ENCODE assay signal across 8 cellular contexts in genomic region chr12:570949-571794, GRCh38.
DNase-seq lines count a peak whose midpoint lies in the region; ATAC-seq and TF ChIP-seq lines count a peak whose summit lies in the region.

No MANE protein-coding gene starts in this region.

- intact Hi-C loops in stomach (cut with DNase I; ENCODE audit: low total_unique reads), result loop anchor here (10.0 kb wide), 2 partner anchors 64 to 244 kb away; no protein-coding TSS in a partner anchor

- ATAC-seq in GM18505 (IDR thresholded peaks at IDR 0.05; ENCODE audit: unreplicated experiment), result no peak

- H3K4me3 ChIP-seq in astrocyte of the spinal cord (ENCODE audit: low read depth, low read length) (peak overlapping the region; percentile 58), stomach (peak overlapping the region; percentile 58 to 77 (median 65))

- 24 to 51% (median 28%) methylated on average over 17 to 21 of the region's 21 CpGs for WGBS in stomach, 5 donors

- in situ Hi-C loops in astrocyte of the spinal cord (cut with HindIII; ENCODE audit: low sequenced_read_pairs), result no loop called here

- TF ChIP-seq CTCF in astrocyte of the spinal cord (IDR thresholded peaks at IDR 0.05; ENCODE audit: low read depth, low read length), result no peak
- TF ChIP-seq CTCF in stomach (IDR thresholded peaks at IDR 0.05), result no peak

- peaks cover 26 to 52% (median 45%) of the 10 kb centered on the region in 4 donors for H3K4me1 ChIP-seq in stomach

- H3K9me3 ChIP-seq in stomach, result no peaks in the 10 kb centered on the region

- DNase-seq in AG08395 (ENCODE audit: low spot score) (peak; percentile 90), HK-2 (ENCODE audit: unreplicated experiment) (peak; percentile 88), astrocyte of the spinal cord (ENCODE audit: low read depth, low spot score) (peak; percentile 63), islet precursor cell (peak; percentile 94), stomach (peak; percentile 83), hepatic stellate cell (ENCODE audit: low spot score) (no peak)
- DNase-seq in stimulated activated CD4-positive, alpha-beta T cell treated with anti-CD3 and anti-CD28 coated beads, Interleukin-4, amount 100 ng/mL, for 24 hours, result no peak

- no peak for TF ChIP-seq EP300 in stomach (IDR thresholded peaks at IDR 0.05)

- H3K27me3 ChIP-seq in stomach, result no peaks in the 10 kb centered on the region

- H3K27ac ChIP-seq in stomach, result peak overlapping the region; percentile 84 to 94 (median 91)

- TF ChIP-seq POLR2A in stomach (IDR thresholded peaks at IDR 0.05), result no peak
- TF ChIP-seq POLR2A in GM18505 (IDR thresholded peaks at IDR 0.05; ENCODE audit: borderline replicate concordance, extremely low read depth, insufficient read depth, insufficient read length), result no peak

- no peaks in the 10 kb centered on the region for H3K36me3 ChIP-seq in stomach

Comparison
In these comparisons a context has a peak if more than half of its experiments do, and no peak if none do; other contexts are left out.
1. DNase-seq: peak in AG08395 (single experiment), HK-2 (single experiment), astrocyte of the spinal cord (single experiment), islet precursor cell (single experiment) and stomach (single experiment); none in hepatic stellate cell (single experiment) and stimulated activated CD4-positive, alpha-beta T cell treated with anti-CD3 and anti-CD28 coated beads, Interleukin-4, amount 100 ng/mL, for 24 hours (single experiment).